17 cellular contexts compared by ENCODE assay signal in genomic region chr1:157357111-157357510, GRCh38.
DNase-seq lines count a peak whose midpoint lies in the region; FAIRE-seq and TF ChIP-seq lines count a peak whose summit lies in the region.
"Had no signal": no experiment of that assay in that cellular context is flagged by ENCODE, and none has a peak within 500 bp of the region (broad histone marks: within the 10 kb centered on the region; RNA-seq: fewer than 3 reads in every experiment).

No MANE protein-coding gene starts in this region.

- H3K9me3 Mint-ChIP-seq in glutamatergic neuron (ENCODE audit: unreplicated experiment): no peaks in the 10 kb centered on the region
- H3K9me3 Mint-ChIP-seq: CD4-positive, alpha-beta T cell; T-cell had no signal

- no peak overlapping the region for H2AFZ ChIP-seq in Loucy (ENCODE audit: low read length)

- FAIRE-seq in D721Med (lab: Jason Lieb, UNC): no peak

- H3K4me3 ChIP-seq in Loucy (ENCODE audit: low read length, poor library complexity, severe bottlenecking) (peak overlapping the region; percentile 41), dorsolateral prefrontal cortex (no peak overlapping the region)
- H3K4me3 ChIP-seq: SK-N-MC had no signal

- no peaks in the 10 kb centered on the region for H3K36me3 ChIP-seq in Loucy (ENCODE audit: insufficient read depth, low read length)

- H3K79me2 ChIP-seq in Loucy (ENCODE audit: insufficient read depth, low read length): no peaks in the 10 kb centered on the region

- peak; percentile 20 for DNase-seq in NCI-H2171 treated with DMSO at 0.1 percent for 48 hours (lab: John Stamatoyannopoulos, UW)
- no peak for DNase-seq in NCI-H2171 (lab: John Stamatoyannopoulos, UW)
- DNase-seq in NCI-H82 (lab: John Stamatoyannopoulos, UW): peak; percentile 89
- peak; percentile 33 for DNase-seq in glutamatergic neuron
- DNase-seq in NCI-H2227 treated with DMSO at 0.1 percent for 48 hours (lab: John Stamatoyannopoulos, UW): no peak
- no peak for DNase-seq in dorsolateral prefrontal cortex
- no peak for DNase-seq in D721Med (ENCODE audit: insufficient read length, low spot score)
- DNase-seq: 8988T; Calu3; CD4-positive, alpha-beta T cell; GOT3; NCI-H1105; NCI-H446 treated with DMSO at 0.1 percent for 48 hours; T-cell had no signal

- H3K9me3 ChIP-seq in Loucy (ENCODE audit: insufficient read depth, low read depth, low read length): no peaks in the 10 kb centered on the region

- no peaks in the 10 kb centered on the region for H3K4me1 Mint-ChIP-seq in glutamatergic neuron (ENCODE audit: low read depth, unreplicated experiment)
- H3K4me1 Mint-ChIP-seq: B cell, T-cell had no signal

- intact Hi-C loops in dorsolateral prefrontal cortex (cut with DNase I): no loop called here

- no peaks in the 10 kb centered on the region for H3K27me3 Mint-ChIP-seq in glutamatergic neuron (ENCODE audit: unreplicated experiment)

- no peaks in the 10 kb centered on the region for H4K20me1 ChIP-seq in Loucy (ENCODE audit: insufficient read depth, low read length, poor library complexity, severe bottlenecking)

- no peak overlapping the region for H3K4me3 Mint-ChIP-seq in glutamatergic neuron (ENCODE audit: unreplicated experiment)
- H3K4me3 Mint-ChIP-seq: B cell; CD4-positive, alpha-beta T cell; T-cell had no signal

- no peak overlapping the region for H3K27ac Mint-ChIP-seq in glutamatergic neuron (ENCODE audit: unreplicated experiment)
- H3K27ac Mint-ChIP-seq: B cell; CD4-positive, alpha-beta T cell; T-cell had no signal

- TF ChIP-seq CTCF in Loucy (conservative IDR thresholded peaks at IDR 0.05; ENCODE audit: low read length): no peak
- no peak for TF ChIP-seq CTCF in glutamatergic neuron (IDR thresholded peaks at IDR 0.05; ENCODE audit: partially characterized antibody, unreplicated experiment)
- no peak for TF ChIP-seq CTCF in dorsolateral prefrontal cortex (IDR thresholded peaks at IDR 0.05 in 54 of 56, conservative IDR thresholded peaks at IDR 0.05 in 2 of 56; ENCODE audit: low read depth in 1 of 56, partially characterized antibody in 56 of 56)
- TF ChIP-seq CTCF in D721Med (IDR thresholded peaks at IDR 0.05; ENCODE audit: insufficient read depth, missing control alignments): no peak

- H3F3A ChIP-seq in Loucy (ENCODE audit: low read depth): 0 out of 2 replicates have a peak, but pooled peaks cover 7% of the 10 kb centered on the region

- H3K4me1 ChIP-seq in Loucy (ENCODE audit: insufficient read depth, low read length, poor library complexity, severe bottlenecking): peaks cover 61% of the 10 kb centered on the region

- no peak overlapping the region for H3K27ac ChIP-seq in dorsolateral prefrontal cortex
- H3K27ac ChIP-seq: SK-N-MC had no signal

- H3K27me3 ChIP-seq in Loucy (ENCODE audit: insufficient read depth, low read length, poor library complexity, severe bottlenecking) (no peaks in the 10 kb centered on the region), dorsolateral prefrontal cortex (peaks cover 0 to 19% (median 0%) of the 10 kb centered on the region in 45 donors)

- H3K36me3 Mint-ChIP-seq in glutamatergic neuron (ENCODE audit: unreplicated experiment): peaks cover 6% of the 10 kb centered on the region
- H3K36me3 Mint-ChIP-seq: T-cell had no signal

- H3K9ac ChIP-seq in Loucy (ENCODE audit: low read depth, low read length, poor library complexity, severe bottlenecking): peak overlapping the region; percentile 41

- H3K4me2 ChIP-seq in Loucy (ENCODE audit: low read depth, low read length, poor library complexity, severe bottlenecking): peak overlapping the region; percentile 65

- no peaks in the 10 kb centered on the region for H3K9me2 ChIP-seq in Loucy (replicated peaks; ENCODE audit: low read depth, low read length)

Comparison
In these comparisons a context has a peak if more than half of its experiments do, and no peak if none do; other contexts are left out.
1. DNase-seq: peak in NCI-H2171 treated with DMSO at 0.1 percent for 48 hours (single experiment), NCI-H82 (single experiment) and glutamatergic neuron (single experiment); none in NCI-H2171 (single experiment), NCI-H2227 treated with DMSO at 0.1 percent for 48 hours (single experiment), dorsolateral prefrontal cortex (0 of 10) and D721Med (single experiment).